ENCODE assay signal across 18 cellular contexts in the genomic region with DNA sequence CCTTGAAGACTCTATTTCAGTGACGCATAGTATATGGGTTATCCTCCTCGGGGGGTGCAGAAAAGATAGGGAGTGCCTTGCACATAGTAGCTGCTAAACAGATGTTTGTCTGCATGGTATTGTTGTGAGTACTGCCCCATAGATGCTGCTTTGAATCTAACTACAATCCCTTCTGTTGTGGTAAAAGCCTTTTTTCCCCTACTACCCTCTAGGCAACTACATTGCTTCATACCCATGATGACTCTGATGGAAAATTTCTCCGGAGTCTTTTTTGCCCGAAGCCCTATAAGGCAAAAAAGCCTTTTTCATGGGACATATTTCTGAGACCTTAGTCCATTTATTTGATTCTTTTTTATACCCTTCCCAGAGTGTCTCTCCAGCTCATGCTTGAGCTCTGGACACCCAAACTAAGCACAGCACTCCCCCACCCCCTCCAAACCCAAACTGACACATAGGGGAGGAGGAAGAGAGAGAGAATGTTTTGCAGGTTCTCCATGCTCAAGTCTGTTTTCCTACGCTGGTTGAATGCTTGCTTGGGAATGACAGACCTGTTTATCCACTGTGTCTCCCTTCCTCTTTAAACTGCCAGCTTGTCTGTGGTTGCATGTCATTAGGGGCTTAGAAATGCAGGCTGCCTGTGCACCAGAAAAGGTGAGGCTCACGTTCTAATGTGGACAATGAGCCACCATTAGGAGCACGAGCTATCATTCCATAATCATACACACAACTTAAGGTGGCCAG. TPM values are rescaled to one million over a fixed set of nuclear protein-coding genes. Genes with fewer than 3 reads are reported as not detected.
DNase-seq lines count a peak whose midpoint lies in the region; ATAC-seq and TF ChIP-seq lines count a peak whose summit lies in the region.
"Had no signal": no experiment of that assay in that cellular context is flagged by ENCODE, and none has a peak within 500 bp of the region (broad histone marks: within the 10 kb centered on the region; RNA-seq: fewer than 3 reads in every experiment).

No MANE protein-coding gene starts in this region.

- no peaks in the 10 kb centered on the region for H3K9me3 ChIP-seq in testis
- no peaks in the 10 kb centered on the region for H3K9me3 ChIP-seq in lower lobe of right lung
- no peaks in the 10 kb centered on the region for H3K9me3 ChIP-seq in upper lobe of left lung
- H3K9me3 ChIP-seq: A549, SJSA1 had no signal

- TF ChIP-seq EP300 in upper lobe of left lung (IDR thresholded peaks at IDR 0.05) = no peak

- WGBS in testis, 2 donors = 78 to 93% methylated on average over 6 to 7 of the region's 7 CpGs
- WGBS in upper lobe of left lung, 2 donors = 75 to 91% methylated on average over 5 to 7 of the region's 7 CpGs

- H3K36me3 ChIP-seq in testis (ENCODE audit: low read depth, missing control alignments) (no peaks in the 10 kb centered on the region), lower lobe of right lung (no peaks in the 10 kb centered on the region), upper lobe of left lung (no peaks in the 10 kb centered on the region)
- H3K36me3 ChIP-seq: SJSA1 had no signal

- peak overlapping the region; percentile 36; the same call in 1 of the 2 replicates for H3K27ac ChIP-seq in VCaP
- no peak overlapping the region for H3K27ac ChIP-seq in testis
- H3K27ac ChIP-seq in lower lobe of right lung = no peak overlapping the region
- H3K27ac ChIP-seq in upper lobe of left lung = no peak overlapping the region
- H3K27ac ChIP-seq: SJSA1 had no signal

- H3K4me1 ChIP-seq in testis = no peaks in the 10 kb centered on the region
- no peaks in the 10 kb centered on the region for H3K4me1 ChIP-seq in lower lobe of right lung
- H3K4me1 ChIP-seq in upper lobe of left lung = no peaks in the 10 kb centered on the region

- peak; percentile 43 for DNase-seq in AG08395 (ENCODE audit: low spot score)
- peak; percentile 17 for DNase-seq in ELR (ENCODE audit: low read depth)
- DNase-seq in islet precursor cell = peak; percentile 69
- no peak for DNase-seq in testis
- DNase-seq in lower lobe of right lung = no peak
- no peak for DNase-seq in GF-D8 (lab: John Stamatoyannopoulos, UW)
- DNase-seq in upper lobe of left lung = no peak
- DNase-seq: AML-193; Calu3; CD4-positive, alpha-beta T cell; H9; Kasumi-1; MV-4-11; NCI-H1417 treated with DMSO at 0.1 percent for 48 hours; OCI-M1 had no signal

- H3K27me3 ChIP-seq in testis = no peaks in the 10 kb centered on the region
- H3K27me3 ChIP-seq in lower lobe of right lung (ENCODE audit: low read depth) = no peaks in the 10 kb centered on the region
- no peaks in the 10 kb centered on the region for H3K27me3 ChIP-seq in upper lobe of left lung
- H3K27me3 ChIP-seq: SJSA1 had no signal

- intact Hi-C loops in testis (cut with DNase I; ENCODE audit: low total_unique reads) (no loop called here), lower lobe of right lung (cut with DNase I) (no loop called here)

- TF ChIP-seq POLR2A in testis (IDR thresholded peaks at IDR 0.05) (no peak), upper lobe of left lung (IDR thresholded peaks at IDR 0.05) (no peak)

- no peak overlapping the region for H3K4me3 ChIP-seq in testis
- H3K4me3 ChIP-seq in lower lobe of right lung = no peak overlapping the region
- H3K4me3 ChIP-seq in upper lobe of left lung = no peak overlapping the region
- H3K4me3 ChIP-seq: A549, SJSA1 had no signal

- ATAC-seq in lower lobe of right lung (no peak), upper lobe of left lung (ENCODE audit: low FRiP score in 2 of 2) (no peak)
- ATAC-seq: A549 had no signal

- TF ChIP-seq CTCF in VCaP (conservative IDR thresholded peaks at IDR 0.05) (no peak), testis (IDR thresholded peaks at IDR 0.05) (no peak), lower lobe of right lung (IDR thresholded peaks at IDR 0.05) (no peak), upper lobe of left lung (IDR thresholded peaks at IDR 0.05) (no peak)

RNA-seq across cellular contexts. Expression of a gene that starts 52.9 kb away (rescaled TPM):
- not detected for total RNA-seq in testis
- 0.22 TPM for polyA plus RNA-seq in testis (ENCODE audit: insufficient read depth, low read depth, low replicate concordance)
- total RNA-seq in lower lobe of right lung = not detected
- total RNA-seq in upper lobe of left lung = not detected
- total RNA-seq: Calu3; CD4-positive, alpha-beta T cell; H9; SJSA1 had no signal
- polyA plus RNA-seq: A549 had no signal

Comparison
In these comparisons a context has a peak if more than half of its experiments do, and no peak if none do; other contexts are left out.
1. DNase-seq: peak in AG08395 (single experiment), ELR (single experiment) and islet precursor cell (single experiment); none in testis (single experiment), lower lobe of right lung (single experiment), GF-D8 (single experiment) and upper lobe of left lung (0 of 2).